ENCODE assay signal across 22 cellular contexts in genomic region chr2:99988567-99988966, GRCh38.
"Had no signal": no experiment of that assay in that cellular context is flagged by ENCODE, and none has a peak within 500 bp of the region (broad histone marks: within the 10 kb centered on the region; RNA-seq: fewer than 3 reads in every experiment).

No MANE protein-coding gene starts in this region.

- DNase-seq: activated CD4-positive, alpha-beta T cell treated with anti-CD3 and anti-CD28 coated beads for 1 hour; activated CD4-positive, alpha-beta T cell treated with anti-CD3 and anti-CD28 coated beads, Interleukin-2, amount 50 U/mL, for 1 hour; activated CD8-positive, alpha-beta T cell treated with anti-CD3 and anti-CD28 coated beads, Interleukin-2, amount 10 ng/mL, durations not matched to agents 7 days and 5 days; activated gamma-delta T cell; aorta; brain microvascular endothelial cell; caudate nucleus; dermis blood vessel endothelial cell; effector CD8-positive, alpha-beta T cell; glutamatergic neuron; occipital lobe; posterior cingulate gyrus; small intestine; stimulated activated CD4-positive, alpha-beta T cell treated with anti-CD3 and anti-CD28 coated beads, Interleukin-2, amount 100 ng/mL, for 24 hours; stomach; WERI-Rb-1 had no signal

- ATAC-seq: activated CD8-positive, alpha-beta T cell treated with anti-CD3 and anti-CD28 coated beads, Interleukin-2, amount 10 ng/mL, durations not matched to agents 7 days and 5 days; sciatic nerve; stimulated activated memory B cell treated with anti-CD40 and anti-IgM and Interleukin-4, amounts not matched to agents 10 μg/mL and 1 μg/mL and 100 μg/mL, for 72 hours had no signal

- H3K9me3 ChIP-seq: stomach, suprapubic skin, tibial nerve, uterus had no signal

- H2AFZ ChIP-seq: hepatocyte had no signal

- H3K4me1 ChIP-seq: suprapubic skin, uterus had no signal

- H3K36me3 ChIP-seq: brain microvascular endothelial cell, suprapubic skin, tibial nerve, uterus, WERI-Rb-1 had no signal

- H3K27me3 ChIP-seq: brain microvascular endothelial cell, hepatocyte, stomach, suprapubic skin, tibial nerve, uterus had no signal

- H3K4me3 ChIP-seq: hepatocyte, stomach, suprapubic skin, tibial nerve, uterus had no signal

- H3K4me2 ChIP-seq: hepatocyte had no signal

- H3K79me2 ChIP-seq: hepatocyte had no signal

- H3K27ac ChIP-seq: brain microvascular endothelial cell, hepatocyte, stomach, suprapubic skin, tibial nerve, WERI-Rb-1 had no signal
